ENCODE assay signal across 1 cellular context in genomic region chr14:87600236-87600635, GRCh38.
TF ChIP-seq lines count a peak whose summit lies in the region.

No MANE protein-coding gene starts in this region.

TF ChIP-seq in WTC11, 78 proteins besides CTCF, POLR2A, EP300 and RAD21 (continued from another document):
- no peak for TF ChIP-seq SOX15 (CRISPR knock-in tag; IDR thresholded peaks at IDR 0.05)
- no peak for TF ChIP-seq NR3C1 (CRISPR knock-in tag; conservative IDR thresholded peaks at IDR 0.05; ENCODE audit: low read depth)
